ENCODE assay signal across 26 cellular contexts in genomic region chr3:69775751-69776150, GRCh38. TPM values are rescaled to one million over a fixed set of nuclear protein-coding genes. Genes with fewer than 3 reads are reported as not detected.
"Had no signal": no experiment of that assay in that cellular context is flagged by ENCODE, and none has a peak within 500 bp of the region (broad histone marks: within the 10 kb centered on the region; RNA-seq: fewer than 3 reads in every experiment).

No MANE protein-coding gene starts in this region.

- H3K4me3 ChIP-seq: neural progenitor cell, ovary, psoas muscle, right lobe of liver, sigmoid colon, suprapubic skin, testis, tibial artery, transverse colon, upper lobe of right lung, uterus had no signal

- H3K4me2 ChIP-seq: neural progenitor cell had no signal

- H3K4me1 ChIP-seq: neural progenitor cell, right lobe of liver, testis had no signal

- H3K27me3 ChIP-seq: neural progenitor cell, ovary, right lobe of liver, sigmoid colon, suprapubic skin, testis, tibial artery, transverse colon, upper lobe of right lung, uterus had no signal

- H3K9me3 ChIP-seq: ovary, psoas muscle, right lobe of liver, sigmoid colon, suprapubic skin, testis, tibial artery, transverse colon, upper lobe of right lung, uterus had no signal

- DNase-seq: natural killer cell; occipital lobe; ovary; posterior cingulate gyrus; psoas muscle; right cardiac atrium; right lobe of liver; sigmoid colon; small intestine; stimulated activated CD4-positive, alpha-beta T cell treated with anti-CD3 and anti-CD28 coated beads, Interleukin-15, amount 100 ng/mL, for 24 hours; stimulated activated CD4-positive, alpha-beta T cell treated with anti-CD3 and anti-CD28 coated beads, Interleukin-4, amount 100 ng/mL, for 1 hour; stimulated activated CD4-positive, alpha-beta T cell treated with anti-CD3 and anti-CD28 coated beads, Interleukin-4, amount 100 ng/mL, for 4 hours; stimulated activated CD8-positive, alpha-beta memory T cell treated with anti-CD3 and anti-CD28 coated beads, Interleukin-4, amount 100 ng/mL, for 48 hours; stimulated activated naive CD4-positive, alpha-beta T cell; stimulated activated naive CD8-positive, alpha-beta T cell treated with anti-CD3 and anti-CD28 coated beads, Interleukin-15, amount 100 ng/mL, for 72 hours; stimulated activated naive CD8-positive, alpha-beta T cell treated with anti-CD3 and anti-CD28 coated beads, Interleukin-15, Interleukin-2, amounts not matched to agents 100 U/mL and 50 U/mL, for 24 hours; substantia nigra; testis; tibial artery; transverse colon; upper lobe of right lung; uterus had no signal

- H3K36me3 ChIP-seq: neural progenitor cell, ovary, right lobe of liver, sigmoid colon, suprapubic skin, tibial artery, transverse colon, upper lobe of right lung, uterus had no signal

- H3K27ac ChIP-seq: neural progenitor cell, ovary, parathyroid adenoma, psoas muscle, right lobe of liver, suprapubic skin, testis, tibial artery, transverse colon, upper lobe of right lung had no signal

- H2AFZ ChIP-seq: neural progenitor cell, parathyroid adenoma had no signal

RNA-seq across cellular contexts. Expression of gene MITF, which starts 36.5 kb away (rescaled TPM):
- polyA plus RNA-seq: neural cell had no signal
